Comparison of ENCODE assay signal across 8 cellular contexts in the genomic region with DNA sequence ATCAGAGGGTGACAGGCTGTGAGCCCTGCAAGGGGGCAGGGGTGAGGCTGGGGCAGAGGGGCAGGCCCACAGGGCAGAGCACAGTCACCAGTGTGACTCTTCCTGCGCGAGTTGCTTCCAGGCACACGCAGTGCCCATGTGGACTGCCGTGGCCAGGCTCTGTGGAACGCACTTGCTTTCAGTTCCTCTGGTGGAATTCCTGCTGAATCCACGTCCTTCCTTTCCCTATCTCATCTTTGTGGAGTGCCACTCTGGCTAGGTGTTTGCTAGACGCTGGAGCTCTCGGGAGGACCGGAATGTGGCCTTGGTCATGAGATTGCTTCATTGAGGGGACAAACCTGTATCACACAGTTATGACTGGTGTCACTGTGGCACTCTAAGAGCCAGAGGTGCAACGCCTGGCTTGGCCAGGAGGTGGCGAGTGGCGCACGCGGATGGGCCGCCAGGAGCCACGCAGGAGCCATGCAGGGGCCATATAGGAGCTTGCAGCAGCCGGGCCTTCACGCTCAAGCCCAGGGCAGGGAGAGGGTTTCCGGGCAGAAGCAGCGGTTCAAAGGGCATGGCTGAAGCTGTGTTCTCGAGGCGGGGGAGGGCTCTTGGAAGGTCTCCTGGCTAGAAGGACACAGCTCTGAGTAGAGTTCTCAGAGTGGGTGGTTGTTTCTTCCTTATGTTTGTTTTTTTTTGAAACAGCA.
A peak's percentile ranks its signal among the peaks of the same experiment; 100 is the strongest.
DNase-seq lines count a peak whose midpoint lies in the region; ATAC-seq, FAIRE-seq and TF ChIP-seq lines count a peak whose summit lies in the region.

No MANE protein-coding gene starts in this region.

- DNase-seq in GM18507 (ENCODE audit: extremely low spot score, insufficient read length, low read depth) (peak; percentile 60), NCI-H1694 treated with DMSO at 0.1 percent for 48 hours (lab: John Stamatoyannopoulos, UW) (peak; percentile 92), T47D (ENCODE audit: low read depth in 1 of 2, low spot score in 1 of 2) (peak; percentile 43 to 69), inferior parietal cortex (ENCODE audit: extremely low spot score) (peak; percentile 85), cortex of kidney (lab: John Stamatoyannopoulos, UW) (no peak)
- DNase-seq in stimulated activated CD4-positive, alpha-beta T cell treated with anti-CD3 and anti-CD28 coated beads, Interleukin-15, amount 100 ng/mL, for 1 hour (ENCODE audit: low read depth in 1 of 2, low spot score in 1 of 2), result peak; percentile 56 to 68

- H3K4me3 ChIP-seq in WI38 (ENCODE audit: low read depth, low read length), result no peak overlapping the region

- FAIRE-seq in GM18507 (lab: Jason Lieb, UNC), result peak; percentile 84

- ATAC-seq in GM21515 (IDR thresholded peaks at IDR 0.05; ENCODE audit: unreplicated experiment), result no peak

- in situ Hi-C loops in T47D (cut with HindIII; ENCODE audit: low pct_unique_long_range_greater_than_20kb, low sequenced_read_pairs), result no loop called here

- TF ChIP-seq CTCF in WI38 (IDR thresholded peaks at IDR 0.05; ENCODE audit: low read depth, low read length), result peak; percentile 99
